ENCODE assay signal across 17 cellular contexts in genomic region chr5:178431777-178432155, GRCh38.
"Had no signal": no experiment of that assay in that cellular context is flagged by ENCODE, and none has a peak within 500 bp of the region (broad histone marks: within the 10 kb centered on the region; RNA-seq: fewer than 3 reads in every experiment).

No MANE protein-coding gene starts in this region.

- H3K27me3 ChIP-seq: brain microvascular endothelial cell, foreskin keratinocyte, transverse colon had no signal

- H3K4me1 ChIP-seq: foreskin keratinocyte, transverse colon had no signal

- H2AFZ ChIP-seq: parathyroid adenoma had no signal

- ATAC-seq: activated CD8-positive, alpha-beta T cell treated with anti-CD3 and anti-CD28 coated beads for 36 hours; activated T-cell treated with anti-CD3 and anti-CD28 coated beads, Interleukin-2, amount 50 U/mL, for 4 hours; foreskin keratinocyte; left cardiac atrium; lower lobe of right lung; WTC11 had no signal

- H3K79me2 ChIP-seq: parathyroid adenoma had no signal

- H3K9ac ChIP-seq: parathyroid adenoma had no signal

- H3K4me3 ChIP-seq: lower lobe of right lung, transverse colon had no signal

- FAIRE-seq: endothelial cell of umbilical vein, TTC549 had no signal

- DNase-seq: activated CD4-positive, alpha-beta T cell treated with anti-CD3 and anti-CD28 coated beads for 48 hours; activated CD8-positive, alpha-beta T cell treated with anti-CD3 and anti-CD28 coated beads for 36 hours; activated gamma-delta T cell treated with Interleukin-2 at 50 U/mL for 16 hours; activated naive CD8-positive, alpha-beta T cell treated with anti-CD3 and anti-CD28 coated beads for 36 hours; activated T-cell treated with anti-CD3 and anti-CD28 coated beads, Interleukin-2, amount 50 U/mL, for 4 hours; brain microvascular endothelial cell; effector CD8-positive, alpha-beta T cell; foreskin keratinocyte; left cardiac atrium; lower lobe of right lung; stimulated activated CD4-positive, alpha-beta T cell treated with anti-CD3 and anti-CD28 coated beads, Interleukin-4, amount 100 ng/mL, for 1 hour; stimulated activated naive CD4-positive, alpha-beta T cell; transverse colon had no signal

- H3K9me3 ChIP-seq: lower lobe of right lung, transverse colon had no signal

- H3K36me3 ChIP-seq: brain microvascular endothelial cell, lower lobe of right lung, transverse colon had no signal

- H3K27ac ChIP-seq: brain microvascular endothelial cell, foreskin keratinocyte, lower lobe of right lung, parathyroid adenoma, transverse colon had no signal
